ENCODE assay signal across 8 cellular contexts in the genomic region with DNA sequence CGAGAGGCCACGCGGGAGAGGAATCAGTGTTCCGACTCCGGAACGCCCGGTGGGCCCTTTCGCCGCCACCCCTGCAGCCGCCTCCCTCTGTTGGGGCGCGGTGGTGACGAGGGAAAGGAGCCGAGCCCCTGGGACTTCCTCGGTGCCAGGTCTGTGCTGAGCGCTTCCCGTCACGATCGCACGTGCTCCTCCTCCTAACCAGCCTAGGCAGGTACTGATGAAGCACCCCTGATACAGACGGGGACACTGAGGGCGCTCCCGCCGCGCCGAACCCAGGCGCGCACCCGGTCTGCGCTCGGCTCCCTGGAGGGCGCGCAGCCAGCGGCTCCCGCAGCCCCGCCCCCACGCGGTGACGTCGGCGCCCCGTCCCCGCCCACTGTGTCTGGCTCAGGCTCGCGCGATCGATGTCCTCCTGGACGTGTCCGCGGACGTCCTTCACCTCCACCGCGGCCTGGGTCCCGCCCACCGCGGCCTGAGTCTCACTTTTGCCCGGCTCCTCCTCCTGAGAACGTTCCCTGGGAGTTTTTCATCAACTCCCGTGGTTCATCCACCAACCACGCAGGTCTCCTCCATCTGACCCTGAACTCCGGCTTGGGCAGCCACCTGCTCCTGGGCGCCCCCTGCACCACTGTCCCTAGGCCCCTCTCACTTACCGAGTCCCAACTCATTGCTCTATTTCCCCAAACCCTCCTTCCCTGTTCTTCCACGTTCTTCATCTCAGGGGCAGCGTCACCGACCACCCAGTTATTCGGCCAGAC. TPM values are rescaled to one million over a fixed set of nuclear protein-coding genes. Genes with fewer than 3 reads are reported as not detected.
DNase-seq lines count a peak whose midpoint lies in the region; ATAC-seq and TF ChIP-seq lines count a peak whose summit lies in the region.

No MANE protein-coding gene starts in this region.

- peak overlapping the region; percentile 73 for H3K4me3 Mint-ChIP-seq in activated CD4-positive, alpha-beta T cell treated with anti-CD3 and anti-CD28 coated beads, Interleukin-2, amount 10 ng/mL, durations not matched to agents 7 days and 5 days

- H3K4me1 ChIP-seq in duodenal mucosa (ENCODE audit: control insufficient read depth in 1 of 2, insufficient read depth in 2 of 2, low read length in 2 of 2), result peaks cover 6 to 17% of the 10 kb centered on the region in 2 donors

- peaks cover 19% of the 10 kb centered on the region for H3K4me1 Mint-ChIP-seq in activated CD4-positive, alpha-beta T cell treated with anti-CD3 and anti-CD28 coated beads, Interleukin-2, amount 10 ng/mL, durations not matched to agents 7 days and 5 days

- H3K9ac ChIP-seq in duodenal mucosa (ENCODE audit: low read depth in 1 of 2, low read length in 2 of 2), result peak overlapping the region; percentile 65 to 75

- no peaks in the 10 kb centered on the region for H3K36me3 ChIP-seq in duodenal mucosa (ENCODE audit: control insufficient read depth in 1 of 2, insufficient read depth in 2 of 2, low read length in 2 of 2)

- no peaks in the 10 kb centered on the region for H3K27me3 ChIP-seq in duodenal mucosa (ENCODE audit: control insufficient read depth in 1 of 2, insufficient read depth in 2 of 2, low read length in 2 of 2)

- H3K27ac Mint-ChIP-seq in activated CD4-positive, alpha-beta T cell treated with anti-CD3 and anti-CD28 coated beads, Interleukin-2, amount 10 ng/mL, durations not matched to agents 7 days and 5 days, result no peak overlapping the region

- H3K4me3 ChIP-seq in GM12865 (ENCODE audit: low read depth, low read length) (peak overlapping the region; percentile 71), duodenal mucosa (ENCODE audit: low read depth in 1 of 2, low read length in 2 of 2) (peak overlapping the region; percentile 76 to 79)

- no peaks in the 10 kb centered on the region for H3K9me3 ChIP-seq in duodenal mucosa (ENCODE audit: control insufficient read depth in 1 of 2, low read length in 2 of 2)

- DNase-seq in GM12865 (ENCODE audit: low read depth), result peak; percentile 82
- DNase-seq in NCI-H2171 treated with DMSO at 0.1 percent for 48 hours (lab: John Stamatoyannopoulos, UW), result peak; percentile 86
- peak; percentile 71 for DNase-seq in activated CD4-positive, alpha-beta T cell treated with anti-CD3 and anti-CD28 coated beads, Interleukin-2, amount 10 ng/mL, durations not matched to agents 7 days and 5 days
- peak; percentile 57 to 74 for DNase-seq in lung microvascular endothelial cell (ENCODE audit: low read depth in 2 of 2)
- DNase-seq in stimulated activated CD4-positive, alpha-beta T cell treated with anti-CD3 and anti-CD28 coated beads, TNF-alpha, amount 100 ng/mL, for 1 hour (ENCODE audit: low read depth in 3 of 3, low spot score in 1 of 3), result peak in 2 of 3 donors; percentile 26 to 61

- ATAC-seq in HG02610 (IDR thresholded peaks at IDR 0.05; ENCODE audit: unreplicated experiment) (peak; percentile 83), HG02973 (IDR thresholded peaks at IDR 0.05; ENCODE audit: unreplicated experiment) (no peak)

- peak overlapping the region; percentile 3 for H3K27ac ChIP-seq in duodenal mucosa (ENCODE audit: low read depth, low read length)

- CTCF ChIA-PET in activated CD4-positive, alpha-beta T cell treated with anti-CD3 and anti-CD28 coated beads, Interleukin-2, amount 10 ng/mL, durations not matched to agents 7 days and 5 days (lab: Charles Lee), result interaction anchor here (1.1 kb wide), 1 partner anchor 12 kb away, joined by 4 read pairs; no protein-coding TSS in a partner anchor

- H3K9me3 Mint-ChIP-seq in activated CD4-positive, alpha-beta T cell treated with anti-CD3 and anti-CD28 coated beads, Interleukin-2, amount 10 ng/mL, durations not matched to agents 7 days and 5 days, result no peaks in the 10 kb centered on the region

- no peaks in the 10 kb centered on the region for H3K36me3 Mint-ChIP-seq in activated CD4-positive, alpha-beta T cell treated with anti-CD3 and anti-CD28 coated beads, Interleukin-2, amount 10 ng/mL, durations not matched to agents 7 days and 5 days (ENCODE audit: low read depth)

- POLR2A ChIA-PET in activated CD4-positive, alpha-beta T cell treated with anti-CD3 and anti-CD28 coated beads, Interleukin-2, amount 10 ng/mL, durations not matched to agents 7 days and 5 days (lab: Charles Lee), result no interaction called here

- no peak for TF ChIP-seq CTCF in GM12865 (IDR thresholded peaks at IDR 0.05; ENCODE audit: insufficient read depth, low read depth, low read length, missing control alignments)

- peaks cover 31% of the 10 kb centered on the region for H3K27me3 Mint-ChIP-seq in activated CD4-positive, alpha-beta T cell treated with anti-CD3 and anti-CD28 coated beads, Interleukin-2, amount 10 ng/mL, durations not matched to agents 7 days and 5 days

RNA-seq across cellular contexts. Expression of a gene that starts 2.6 kb away (rescaled TPM):
- total RNA-seq in activated CD4-positive, alpha-beta T cell treated with anti-CD3 and anti-CD28 coated beads, Interleukin-2, amount 10 ng/mL, durations not matched to agents 7 days and 5 days, result not detected
- total RNA-seq in lung microvascular endothelial cell, result not detected in 2 replicates

RNA-seq across cellular contexts. Expression of a gene that starts 12.4 kb away (rescaled TPM):
- 1 to 10 TPM in 1 of 2 experiments, under 1 TPM in 1; 0.75 to 1.1 TPM for total RNA-seq in activated CD4-positive, alpha-beta T cell treated with anti-CD3 and anti-CD28 coated beads, Interleukin-2, amount 10 ng/mL, durations not matched to agents 7 days and 5 days
- total RNA-seq in lung microvascular endothelial cell, result not detected in 2 replicates

RNA-seq across cellular contexts. Expression of a gene that starts 18.8 kb away (rescaled TPM):
- not detected for total RNA-seq in activated CD4-positive, alpha-beta T cell treated with anti-CD3 and anti-CD28 coated beads, Interleukin-2, amount 10 ng/mL, durations not matched to agents 7 days and 5 days
- not detected in 2 replicates for total RNA-seq in lung microvascular endothelial cell

RNA-seq across cellular contexts. Expression of a gene that starts 37.3 kb away (rescaled TPM):
- not detected for total RNA-seq in activated CD4-positive, alpha-beta T cell treated with anti-CD3 and anti-CD28 coated beads, Interleukin-2, amount 10 ng/mL, durations not matched to agents 7 days and 5 days
- not detected in 2 replicates for total RNA-seq in lung microvascular endothelial cell

RNA-seq across cellular contexts. Expression of a gene that starts 45.7 kb away (rescaled TPM):
- not detected for total RNA-seq in activated CD4-positive, alpha-beta T cell treated with anti-CD3 and anti-CD28 coated beads, Interleukin-2, amount 10 ng/mL, durations not matched to agents 7 days and 5 days
- total RNA-seq in lung microvascular endothelial cell, result not detected in 2 replicates
